16 cellular contexts compared by ENCODE assay signal in the genomic region with DNA sequence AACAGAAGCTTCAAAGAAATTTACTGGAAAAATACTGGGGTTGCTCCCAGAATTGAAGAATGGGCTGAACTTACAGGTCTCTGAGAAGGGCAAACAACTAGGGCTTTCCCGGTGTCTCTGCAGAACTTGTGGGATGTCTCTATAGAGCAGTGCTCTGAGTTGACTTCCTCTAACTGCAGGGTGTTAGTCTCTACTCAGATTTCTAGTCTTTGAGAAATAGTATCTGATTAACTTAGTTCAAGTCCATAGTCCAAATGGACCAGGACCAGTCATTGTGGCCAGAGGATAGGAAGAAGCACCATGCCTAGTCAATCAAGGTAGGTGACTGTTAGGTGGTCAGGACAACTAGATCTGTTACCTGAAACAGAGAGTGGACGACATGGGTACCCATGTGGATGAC. TPM values are rescaled to one million over a fixed set of nuclear protein-coding genes. Genes with fewer than 3 reads are reported as not detected.
DNase-seq lines count a peak whose midpoint lies in the region; ATAC-seq and TF ChIP-seq lines count a peak whose summit lies in the region.
"Had no signal": no experiment of that assay in that cellular context is flagged by ENCODE, and none has a peak within 500 bp of the region (broad histone marks: within the 10 kb centered on the region; RNA-seq: fewer than 3 reads in every experiment).

No MANE protein-coding gene starts in this region.

- ATAC-seq in stimulated activated naive CD8-positive, alpha-beta T cell treated with anti-CD3 and anti-CD28 coated beads, Interleukin-15, amount 100 ng/mL, for 72 hours = no peak
- no peak for ATAC-seq in HG02759 (IDR thresholded peaks at IDR 0.05; ENCODE audit: unreplicated experiment)
- ATAC-seq: stimulated activated naive CD8-positive, alpha-beta T cell treated with anti-CD3 and anti-CD28 coated beads, Interleukin-15, Interleukin-2, amounts not matched to agents 100 U/mL and 50 U/mL, for 24 hours had no signal

- H3K27me3 Mint-ChIP-seq in stimulated activated naive CD8-positive, alpha-beta T cell treated with anti-CD3 and anti-CD28 coated beads, Interleukin-15, Interleukin-2, amounts not matched to agents 100 ng/mL and 50 ng/mL, for 24 hours = no peaks in the 10 kb centered on the region
- H3K27me3 Mint-ChIP-seq in stimulated activated naive CD8-positive, alpha-beta T cell treated with anti-CD3 and anti-CD28 coated beads, Interleukin-15, amount 100 ng/mL, for 72 hours = no peaks in the 10 kb centered on the region
- no peaks in the 10 kb centered on the region for H3K27me3 Mint-ChIP-seq in dendritic cell treated with granulocyte-macrophage colony-stimulating factor and Interleukin-4, amounts not matched to agents 40 ng/mL and 50 ng/mL, for 4 days
- H3K27me3 Mint-ChIP-seq in nephron progenitor cell (ENCODE audit: low read depth, poor library complexity) = no peaks in the 10 kb centered on the region

- TF ChIP-seq POLR2A in breast epithelium (IDR thresholded peaks at IDR 0.05) = no peak

- no peaks in the 10 kb centered on the region for H3K27me3 ChIP-seq in breast epithelium
- H3K27me3 ChIP-seq: BLaER1, ovary had no signal

- H3K4me3 ChIP-seq in breast epithelium = no peak overlapping the region
- H3K4me3 ChIP-seq: BLaER1, ovary had no signal

- intact Hi-C loops in dendritic cell treated with granulocyte-macrophage colony-stimulating factor and Interleukin-4, amounts not matched to agents 40 ng/mL and 50 ng/mL, for 4 days (cut with micrococcal nuclease) = loop anchor here (5.0 to 10.0 kb wide), 2 partner anchors 368 to 645 kb away; no protein-coding TSS in a partner anchor
- intact Hi-C loops in breast epithelium (cut with DNase I; ENCODE audit: low total_unique reads) = no loop called here

- H3K4me1 Mint-ChIP-seq in stimulated activated naive CD8-positive, alpha-beta T cell treated with anti-CD3 and anti-CD28 coated beads, Interleukin-15, Interleukin-2, amounts not matched to agents 100 ng/mL and 50 ng/mL, for 24 hours (ENCODE audit: low read depth) = peaks cover 32% of the 10 kb centered on the region
- peaks cover 23% of the 10 kb centered on the region for H3K4me1 Mint-ChIP-seq in stimulated activated naive CD8-positive, alpha-beta T cell treated with anti-CD3 and anti-CD28 coated beads, Interleukin-15, amount 100 ng/mL, for 72 hours
- H3K4me1 Mint-ChIP-seq in dendritic cell treated with granulocyte-macrophage colony-stimulating factor and Interleukin-4, amounts not matched to agents 40 ng/mL and 50 ng/mL, for 4 days (ENCODE audit: low read depth) = peaks cover 52% of the 10 kb centered on the region
- peaks cover 42% of the 10 kb centered on the region for H3K4me1 Mint-ChIP-seq in nephron progenitor cell

- no peaks in the 10 kb centered on the region for H3K9me3 ChIP-seq in breast epithelium
- H3K9me3 ChIP-seq: BLaER1, ovary had no signal

- H3K27ac Mint-ChIP-seq in stimulated activated naive CD8-positive, alpha-beta T cell treated with anti-CD3 and anti-CD28 coated beads, Interleukin-15, Interleukin-2, amounts not matched to agents 100 ng/mL and 50 ng/mL, for 24 hours = peak overlapping the region; percentile 74
- peak overlapping the region in 1 of 2 donors; percentile 74 for H3K27ac Mint-ChIP-seq in stimulated activated naive CD8-positive, alpha-beta T cell treated with anti-CD3 and anti-CD28 coated beads, Interleukin-15, amount 100 ng/mL, for 72 hours
- H3K27ac Mint-ChIP-seq in dendritic cell treated with granulocyte-macrophage colony-stimulating factor and Interleukin-4, amounts not matched to agents 40 ng/mL and 50 ng/mL, for 4 days = peak overlapping the region; percentile 85
- peak overlapping the region; percentile 78 for H3K27ac Mint-ChIP-seq in nephron progenitor cell

- no peak overlapping the region for H3K4me3 Mint-ChIP-seq in stimulated activated naive CD8-positive, alpha-beta T cell treated with anti-CD3 and anti-CD28 coated beads, Interleukin-15, Interleukin-2, amounts not matched to agents 100 ng/mL and 50 ng/mL, for 24 hours
- H3K4me3 Mint-ChIP-seq in stimulated activated naive CD8-positive, alpha-beta T cell treated with anti-CD3 and anti-CD28 coated beads, Interleukin-15, amount 100 ng/mL, for 72 hours = no peak overlapping the region
- H3K4me3 Mint-ChIP-seq in dendritic cell treated with granulocyte-macrophage colony-stimulating factor and Interleukin-4, amounts not matched to agents 40 ng/mL and 50 ng/mL, for 4 days = peak overlapping the region; percentile 38
- no peak overlapping the region for H3K4me3 Mint-ChIP-seq in nephron progenitor cell

- H3K36me3 Mint-ChIP-seq in stimulated activated naive CD8-positive, alpha-beta T cell treated with anti-CD3 and anti-CD28 coated beads, Interleukin-15, Interleukin-2, amounts not matched to agents 100 ng/mL and 50 ng/mL, for 24 hours (ENCODE audit: low read depth) = no peaks in the 10 kb centered on the region
- H3K36me3 Mint-ChIP-seq in dendritic cell treated with granulocyte-macrophage colony-stimulating factor and Interleukin-4, amounts not matched to agents 40 ng/mL and 50 ng/mL, for 4 days (ENCODE audit: low read depth) = no peaks in the 10 kb centered on the region
- no peaks in the 10 kb centered on the region for H3K36me3 Mint-ChIP-seq in nephron progenitor cell (ENCODE audit: low read depth)

- no peak for TF ChIP-seq CTCF in nephron progenitor cell (IDR thresholded peaks at IDR 0.05)
- no peak for TF ChIP-seq CTCF in breast epithelium (IDR thresholded peaks at IDR 0.05)

- H3K9me3 Mint-ChIP-seq in stimulated activated naive CD8-positive, alpha-beta T cell treated with anti-CD3 and anti-CD28 coated beads, Interleukin-15, Interleukin-2, amounts not matched to agents 100 ng/mL and 50 ng/mL, for 24 hours = no peaks in the 10 kb centered on the region
- H3K9me3 Mint-ChIP-seq in stimulated activated naive CD8-positive, alpha-beta T cell treated with anti-CD3 and anti-CD28 coated beads, Interleukin-15, amount 100 ng/mL, for 72 hours = no peaks in the 10 kb centered on the region
- H3K9me3 Mint-ChIP-seq in dendritic cell treated with granulocyte-macrophage colony-stimulating factor and Interleukin-4, amounts not matched to agents 40 ng/mL and 50 ng/mL, for 4 days = no peaks in the 10 kb centered on the region
- H3K9me3 Mint-ChIP-seq in nephron progenitor cell = no peaks in the 10 kb centered on the region

- H3K36me3 ChIP-seq in breast epithelium = no peaks in the 10 kb centered on the region
- H3K36me3 ChIP-seq: BLaER1, ovary had no signal

- DNase-seq in stimulated activated naive CD8-positive, alpha-beta T cell treated with anti-CD3 and anti-CD28 coated beads, Interleukin-15, amount 100 ng/mL, for 72 hours = no peak
- DNase-seq in nephron progenitor cell (no peak), DMS53 treated with DMSO at 0.1 percent for 48 hours (lab: John Stamatoyannopoulos, UW; ENCODE audit: unreplicated experiment) (no peak), NCI-H1436 treated with DMSO at 0.1 percent for 48 hours (lab: John Stamatoyannopoulos, UW) (no peak), breast epithelium (ENCODE audit: low spot score in 2 of 2) (no peak)
- DNase-seq: activated CD8-positive, alpha-beta memory T cell treated with anti-CD3 and anti-CD28 coated beads, Interleukin-2, amount 50 U/mL, for 4 hours; amygdala; foreskin melanocyte; NCI-H526 treated with DMSO at 0.1 percent for 48 hours; ovary; stimulated activated CD4-positive, alpha-beta T cell treated with anti-CD3 and anti-CD28 coated beads, Interleukin-4, amount 100 ng/mL, for 24 hours; stimulated activated naive CD8-positive, alpha-beta T cell treated with anti-CD3 and anti-CD28 coated beads, Interleukin-15, Interleukin-2, amounts not matched to agents 100 U/mL and 50 U/mL, for 24 hours had no signal

- no peaks in the 10 kb centered on the region for H3K4me1 ChIP-seq in breast epithelium

- no peak overlapping the region for H3K27ac ChIP-seq in breast epithelium
- H3K27ac ChIP-seq: BLaER1, ovary had no signal

RNA-seq across cellular contexts. Expression of a gene that starts 45.8 kb away (rescaled TPM):
- 100 to 1,000 TPM in 1 of 3 donors, 10 to 100 TPM in 2; 66.5 to 123 (median 93.1) TPM for total RNA-seq in breast epithelium
